31 cellular contexts compared by ENCODE assay signal in genomic region chr3:229262-229661, GRCh38. TPM values are rescaled to one million over a fixed set of nuclear protein-coding genes. Genes with fewer than 3 reads are reported as not detected.
"Had no signal": no experiment of that assay in that cellular context is flagged by ENCODE, and none has a peak within 500 bp of the region (broad histone marks: within the 10 kb centered on the region; RNA-seq: fewer than 3 reads in every experiment).

No MANE protein-coding gene starts in this region.

- FAIRE-seq: colon, endometrium had no signal

- DNase-seq: activated CD4-positive, alpha-beta T cell treated with anti-CD3 and anti-CD28 coated beads for 36 hours; activated CD4-positive, CD25-positive, alpha-beta regulatory T cell; activated CD8-positive, alpha-beta memory T cell treated with anti-CD3 and anti-CD28 coated beads, Interleukin-2, amount 10 ng/mL, durations not matched to agents 7 days and 5 days; activated CD8-positive, alpha-beta T cell treated with anti-CD3 and anti-CD28 coated beads, Interleukin-2, amount 10 ng/mL, durations not matched to agents 7 days and 5 days; activated effector memory CD4-positive, alpha-beta T cell treated with anti-CD3 and anti-CD28 coated beads, Interleukin-2, amount 50 U/mL, for 16 hours; activated naive CD4-positive, alpha-beta T cell treated with anti-CD3 and anti-CD28 coated beads for 36 hours; activated naive CD8-positive, alpha-beta T cell treated with anti-CD3 and anti-CD28 coated beads for 36 hours; activated T-cell treated with anti-CD3 and anti-CD28 coated beads for 4 hours; adrenal gland; aorta; brain microvascular endothelial cell; dermis blood vessel endothelial cell; effector CD4-positive, alpha-beta T cell; hippocampal formation; left ventricle myocardium inferior; ovary; stimulated activated CD4-positive, alpha-beta T cell treated with anti-CD3 and anti-CD28 coated beads, Interleukin-2, amount 100 ng/mL, for 24 hours; stimulated activated naive B cell treated with anti-CD40 and anti-IgM and Interleukin-4, amounts not matched to agents 10 μg/mL and 1 μg/mL and 100 μg/mL, for 72 hours; stomach; thyroid gland; upper lobe of left lung had no signal

- H3K9me3 Mint-ChIP-seq: activated naive CD8-positive, alpha-beta T cell treated with anti-CD3 and anti-CD28 coated beads for 36 hours; stimulated activated naive B cell treated with anti-CD40 and anti-IgM and Interleukin-4, amounts not matched to agents 10 μg/mL and 1 μg/mL and 100 μg/mL, for 72 hours had no signal

- H3K27me3 Mint-ChIP-seq: activated CD4-positive, alpha-beta T cell treated with anti-CD3 and anti-CD28 coated beads for 36 hours; activated CD8-positive, alpha-beta memory T cell treated with anti-CD3 and anti-CD28 coated beads, Interleukin-2, amount 10 ng/mL, durations not matched to agents 7 days and 5 days; activated naive CD8-positive, alpha-beta T cell treated with anti-CD3 and anti-CD28 coated beads for 36 hours; central memory CD8-positive, alpha-beta T cell; stimulated activated naive B cell treated with anti-CD40 and anti-IgM and Interleukin-4, amounts not matched to agents 10 μg/mL and 1 μg/mL and 100 μg/mL, for 72 hours had no signal

- H3K4me3 ChIP-seq: adrenal gland, gastroesophageal sphincter, left ventricle myocardium inferior, lung, ovary, prostate gland, smooth muscle cell, stomach, thyroid gland, upper lobe of left lung had no signal

- H3K36me3 Mint-ChIP-seq: activated CD8-positive, alpha-beta memory T cell treated with anti-CD3 and anti-CD28 coated beads, Interleukin-2, amount 10 ng/mL, durations not matched to agents 7 days and 5 days; activated naive CD8-positive, alpha-beta T cell treated with anti-CD3 and anti-CD28 coated beads for 36 hours had no signal

- H3K36me3 ChIP-seq: adrenal gland, brain microvascular endothelial cell, gastroesophageal sphincter, left ventricle myocardium inferior, neutrophil, ovary, prostate gland, stomach, thyroid gland, upper lobe of left lung had no signal

- H3K4me3 Mint-ChIP-seq: activated CD4-positive, alpha-beta T cell treated with anti-CD3 and anti-CD28 coated beads for 36 hours; activated CD8-positive, alpha-beta memory T cell treated with anti-CD3 and anti-CD28 coated beads, Interleukin-2, amount 10 ng/mL, durations not matched to agents 7 days and 5 days; activated CD8-positive, alpha-beta T cell treated with anti-CD3 and anti-CD28 coated beads, Interleukin-2, amount 10 ng/mL, durations not matched to agents 7 days and 5 days; activated naive CD4-positive, alpha-beta T cell treated with anti-CD3 and anti-CD28 coated beads for 36 hours; activated naive CD8-positive, alpha-beta T cell treated with anti-CD3 and anti-CD28 coated beads for 36 hours; central memory CD8-positive, alpha-beta T cell; nephron; stimulated activated naive B cell treated with anti-CD40 and anti-IgM and Interleukin-4, amounts not matched to agents 10 μg/mL and 1 μg/mL and 100 μg/mL, for 72 hours had no signal

- H3K27ac ChIP-seq: adrenal gland, brain microvascular endothelial cell, gastroesophageal sphincter, left ventricle myocardium inferior, neutrophil, ovary, prostate gland, stomach, thyroid gland, upper lobe of left lung had no signal

- H3K4me1 Mint-ChIP-seq: activated CD4-positive, alpha-beta T cell treated with anti-CD3 and anti-CD28 coated beads for 36 hours; activated CD8-positive, alpha-beta memory T cell treated with anti-CD3 and anti-CD28 coated beads, Interleukin-2, amount 10 ng/mL, durations not matched to agents 7 days and 5 days; activated naive CD8-positive, alpha-beta T cell treated with anti-CD3 and anti-CD28 coated beads for 36 hours; central memory CD8-positive, alpha-beta T cell had no signal

- H3K4me1 ChIP-seq: adrenal gland, gastroesophageal sphincter, left ventricle myocardium inferior, prostate gland, stomach, thyroid gland, upper lobe of left lung had no signal

- H3K9me3 ChIP-seq: adrenal gland, neutrophil, ovary, prostate gland, thyroid gland, upper lobe of left lung had no signal

- H3K27me3 ChIP-seq: adrenal gland, brain microvascular endothelial cell, neutrophil, ovary, stomach, thyroid gland, upper lobe of left lung had no signal

- H3K27ac Mint-ChIP-seq: activated CD4-positive, alpha-beta T cell treated with anti-CD3 and anti-CD28 coated beads for 36 hours; activated CD8-positive, alpha-beta memory T cell treated with anti-CD3 and anti-CD28 coated beads, Interleukin-2, amount 10 ng/mL, durations not matched to agents 7 days and 5 days; activated CD8-positive, alpha-beta T cell treated with anti-CD3 and anti-CD28 coated beads, Interleukin-2, amount 10 ng/mL, durations not matched to agents 7 days and 5 days; activated naive CD4-positive, alpha-beta T cell treated with anti-CD3 and anti-CD28 coated beads for 36 hours; activated naive CD8-positive, alpha-beta T cell treated with anti-CD3 and anti-CD28 coated beads for 36 hours; stimulated activated naive B cell treated with anti-CD40 and anti-IgM and Interleukin-4, amounts not matched to agents 10 μg/mL and 1 μg/mL and 100 μg/mL, for 72 hours had no signal

RNA-seq across cellular contexts. Expression of gene CHL1, which starts 32.7 kb away (rescaled TPM):
- total RNA-seq: activated CD4-positive, alpha-beta T cell treated with anti-CD3 and anti-CD28 coated beads for 36 hours; activated CD8-positive, alpha-beta memory T cell treated with anti-CD3 and anti-CD28 coated beads, Interleukin-2, amount 10 ng/mL, durations not matched to agents 7 days and 5 days; activated CD8-positive, alpha-beta T cell treated with anti-CD3 and anti-CD28 coated beads, Interleukin-2, amount 10 ng/mL, durations not matched to agents 7 days and 5 days; activated naive CD4-positive, alpha-beta T cell treated with anti-CD3 and anti-CD28 coated beads for 36 hours; activated naive CD8-positive, alpha-beta T cell treated with anti-CD3 and anti-CD28 coated beads for 36 hours; smooth muscle cell; T-helper 1 cell treated with Interleukin-12 subunit alpha and Interleukin-12 subunit beta and Interleukin-4 antibody, amounts not matched to agents 30 ng/mL and 1 ng/mL, for 36 hours had no signal
